ENCODE assay signal across 14 cellular contexts in the genomic region with DNA sequence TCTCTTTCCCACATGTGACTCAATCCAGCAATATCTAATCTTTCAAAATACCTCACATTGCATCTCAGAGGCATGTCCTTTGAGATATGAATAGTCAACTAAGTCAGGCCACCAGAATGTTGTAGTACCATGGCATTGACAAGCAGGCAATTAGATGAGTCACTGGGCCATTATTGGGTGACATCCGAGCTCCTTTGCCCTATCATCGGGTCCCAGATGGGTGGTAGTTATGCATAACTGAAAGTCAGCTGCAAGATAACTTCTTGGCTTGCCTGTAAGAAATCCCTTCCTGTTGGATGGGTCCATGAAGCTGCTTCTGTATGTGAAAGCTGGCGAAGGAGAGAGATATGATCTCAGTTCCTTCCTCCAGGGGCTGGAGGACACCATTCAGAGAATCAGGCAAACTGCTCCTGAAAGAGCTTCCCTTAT. TPM values are rescaled to one million over a fixed set of nuclear protein-coding genes. Genes with fewer than 3 reads are reported as not detected.
DNase-seq lines count a peak whose midpoint lies in the region; TF ChIP-seq lines count a peak whose summit lies in the region.
"Had no signal": no experiment of that assay in that cellular context is flagged by ENCODE, and none has a peak within 500 bp of the region (broad histone marks: within the 10 kb centered on the region; RNA-seq: fewer than 3 reads in every experiment).

No MANE protein-coding gene starts in this region.

- DNase-seq in BE2C: peak; percentile 35
- DNase-seq in HS-5 (ENCODE audit: low read depth): peak; percentile 48
- peak; percentile 70 for DNase-seq in SW480 (ENCODE audit: low spot score)
- peak; percentile 61 for DNase-seq in kidney tubule cell (ENCODE audit: low spot score)
- DNase-seq in hypothalamus (lab: John Stamatoyannopoulos, UW): no peak
- no peak for DNase-seq in breast epithelium (ENCODE audit: low spot score in 2 of 2)
- DNase-seq in effector memory CD4-positive, alpha-beta T cell: no peak
- DNase-seq in NCI-H510A treated with DMSO at 0.1 percent for 48 hours (lab: John Stamatoyannopoulos, UW): no peak
- DNase-seq: activated CD4-positive, alpha-beta memory T cell treated with anti-CD3 and anti-CD28 coated beads, Interleukin-2, amount 10 ng/mL, durations not matched to agents 7 days and 5 days; activated gamma-delta T cell; mesendoderm; NCI-H2081 treated with DMSO at 0.1 percent for 48 hours; ovary had no signal

- no peak overlapping the region for H3K27ac ChIP-seq in breast epithelium
- H3K27ac ChIP-seq in effector memory CD4-positive, alpha-beta T cell (ENCODE audit: insufficient read depth, low read length, poor library complexity, severe bottlenecking): no peak overlapping the region
- H3K27ac ChIP-seq: BLaER1, ovary had no signal

- H3K4me3 ChIP-seq in BE2C (ENCODE audit: low read depth, low read length) (no peak overlapping the region), breast epithelium (no peak overlapping the region)
- H3K4me3 ChIP-seq in effector memory CD4-positive, alpha-beta T cell (ENCODE audit: insufficient read depth, low read depth, low read length, poor library complexity, severe bottlenecking): no peak overlapping the region
- H3K4me3 ChIP-seq: BLaER1, ovary had no signal

- intact Hi-C loops in breast epithelium (cut with DNase I; ENCODE audit: low total_unique reads): no loop called here

- no peaks in the 10 kb centered on the region for H3K9me3 ChIP-seq in BE2C
- H3K9me3 ChIP-seq in breast epithelium: no peaks in the 10 kb centered on the region
- no peaks in the 10 kb centered on the region for H3K9me3 ChIP-seq in effector memory CD4-positive, alpha-beta T cell (ENCODE audit: control insufficient read depth, low read length)
- H3K9me3 ChIP-seq: ovary had no signal

- H3K4me1 ChIP-seq in BE2C: 0 out of 2 replicates have a peak, but pooled peaks cover 4% of the 10 kb centered on the region
- H3K4me1 ChIP-seq in breast epithelium: no peaks in the 10 kb centered on the region
- H3K4me1 ChIP-seq in effector memory CD4-positive, alpha-beta T cell (ENCODE audit: control insufficient read depth, insufficient read depth, low read length, poor library complexity, severe bottlenecking): no peaks in the 10 kb centered on the region

- TF ChIP-seq POLR2A in breast epithelium (IDR thresholded peaks at IDR 0.05): no peak

- H3K36me3 ChIP-seq in BE2C (no peaks in the 10 kb centered on the region), breast epithelium (no peaks in the 10 kb centered on the region)
- no peaks in the 10 kb centered on the region for H3K36me3 ChIP-seq in effector memory CD4-positive, alpha-beta T cell (ENCODE audit: control insufficient read depth, insufficient read depth, low read length)
- H3K36me3 ChIP-seq: BLaER1, ovary had no signal

- H3K27me3 ChIP-seq in BE2C (peaks cover 4% of the 10 kb centered on the region; the same call in 1 of the 2 replicates), breast epithelium (no peaks in the 10 kb centered on the region)
- no peaks in the 10 kb centered on the region for H3K27me3 ChIP-seq in effector memory CD4-positive, alpha-beta T cell (replicated peaks; ENCODE audit: control insufficient read depth, insufficient read depth, low read length, poor library complexity, severe bottlenecking)
- H3K27me3 ChIP-seq: BLaER1, ovary had no signal

- TF ChIP-seq CTCF in BE2C (IDR thresholded peaks at IDR 0.05; ENCODE audit: low read depth, low read length) (no peak), breast epithelium (IDR thresholded peaks at IDR 0.05) (no peak)

RNA-seq across cellular contexts. Expression of a gene that starts 32.8 kb away (rescaled TPM):
- 2.5 TPM for polyA plus RNA-seq in BE2C (2012; ENCODE audit: insufficient read depth, insufficient read length, low read depth)
- 10 to 100 TPM; 13.9 to 25.8 (median 20.0) TPM for total RNA-seq in breast epithelium

Comparison
In these comparisons a context has a peak if more than half of its experiments do, and no peak if none do; other contexts are left out.
1. DNase-seq: peak in BE2C (single experiment), HS-5 (single experiment), SW480 (single experiment) and kidney tubule cell (single experiment); none in hypothalamus (0 of 51), breast epithelium (0 of 2), effector memory CD4-positive, alpha-beta T cell (0 of 3) and NCI-H510A treated with DMSO at 0.1 percent for 48 hours (single experiment).